ENCODE assay signal across 1 cellular context in the genomic region with DNA sequence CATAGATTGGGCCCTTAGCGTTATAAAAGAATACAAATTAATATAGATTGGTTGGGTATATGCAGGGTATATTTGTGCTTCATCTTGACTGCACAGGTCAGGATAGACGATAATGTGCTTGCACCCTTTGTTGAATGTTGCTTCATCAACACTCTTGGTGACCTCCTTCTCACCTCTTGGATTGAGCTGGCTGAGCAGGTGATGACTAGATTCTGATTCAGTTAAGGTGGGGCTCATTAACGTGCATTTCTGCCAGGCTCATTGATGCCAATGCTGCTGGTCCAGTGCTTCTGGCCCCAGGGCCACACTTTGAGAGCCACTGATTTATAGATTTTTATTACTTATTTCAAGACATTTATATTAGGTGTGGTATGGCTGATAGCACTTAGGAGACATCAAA.
A peak's percentile ranks its signal among the peaks of the same experiment; 100 is the strongest.
TF ChIP-seq lines count a peak whose summit lies in the region.

No MANE protein-coding gene starts in this region.

TF ChIP-seq in HCT116, 20 proteins besides CTCF, POLR2A, EP300 and RAD21:
- peak; percentile 83 for TF ChIP-seq SP1 (IDR thresholded peaks at IDR 0.05; ENCODE audit: low read depth)
- TF ChIP-seq EZH2 (IDR thresholded peaks at IDR 0.05), result no peak
- no peak for TF ChIP-seq ZBTB33 (IDR thresholded peaks at IDR 0.05; ENCODE audit: extremely low read depth, insufficient replicate concordance, low read length)
- no peak for TF ChIP-seq ZNF274 (IDR thresholded peaks at IDR 0.05; ENCODE audit: low read depth, low read length)
- peak; percentile 92 for TF ChIP-seq FOSL1 (IDR thresholded peaks at IDR 0.05; ENCODE audit: low read depth)
- TF ChIP-seq POLR2AphosphoS5 (IDR thresholded peaks at IDR 0.05; ENCODE audit: low read depth, low read length), result peak; percentile 48; the same call in 1 of the 2 replicates
- TF ChIP-seq SIN3A (IDR thresholded peaks at IDR 0.05; ENCODE audit: low read depth), result peak; percentile 46; the same call in 1 of the 2 replicates
- peak; percentile 74 for TF ChIP-seq JUND (IDR thresholded peaks at IDR 0.05)
- TF ChIP-seq ELF1 (IDR thresholded peaks at IDR 0.05; ENCODE audit: borderline replicate concordance, low read depth), result no peak
- TF ChIP-seq, protein P1, sequence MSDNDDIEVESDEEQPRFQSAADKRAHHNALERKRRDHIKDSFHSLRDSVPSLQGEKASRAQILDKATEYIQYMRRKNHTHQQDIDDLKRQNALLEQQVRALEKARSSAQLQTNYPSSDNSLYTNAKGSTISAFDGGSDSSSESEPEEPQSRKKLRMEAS (IDR thresholded peaks at IDR 0.05), result peak; percentile 56
- TF ChIP-seq YY1 (IDR thresholded peaks at IDR 0.05; ENCODE audit: extremely low read depth, insufficient replicate concordance, low read depth, low read length), result no peak
- TF ChIP-seq ATF3 (IDR thresholded peaks at IDR 0.05), result no peak; the same call in 1 of the 2 replicates
- no peak for TF ChIP-seq TCF7L2 (IDR thresholded peaks at IDR 0.05; ENCODE audit: borderline replicate concordance, extremely low read depth, insufficient read depth, insufficient read length)
- no peak for TF ChIP-seq ZFX (IDR thresholded peaks at IDR 0.05)
- TF ChIP-seq CEBPB (IDR thresholded peaks at IDR 0.05; ENCODE audit: low read depth), result peak; percentile 94
- TF ChIP-seq REST (IDR thresholded peaks at IDR 0.05; ENCODE audit: low read depth), result no peak
- TF ChIP-seq EGR1 (IDR thresholded peaks at IDR 0.05; ENCODE audit: low read depth), result no peak
- TF ChIP-seq SRF (IDR thresholded peaks at IDR 0.05; ENCODE audit: low read depth), result peak; percentile 59; the same call in 1 of the 2 replicates
- peak; percentile 94 for TF ChIP-seq CBX3 (IDR thresholded peaks at IDR 0.05; ENCODE audit: low read depth)
- no peak for TF ChIP-seq EZH2phosphoT487 (IDR thresholded peaks at IDR 0.05; ENCODE audit: borderline replicate concordance)
